Comparison of ENCODE assay signal across 10 cellular contexts in the genomic region with DNA sequence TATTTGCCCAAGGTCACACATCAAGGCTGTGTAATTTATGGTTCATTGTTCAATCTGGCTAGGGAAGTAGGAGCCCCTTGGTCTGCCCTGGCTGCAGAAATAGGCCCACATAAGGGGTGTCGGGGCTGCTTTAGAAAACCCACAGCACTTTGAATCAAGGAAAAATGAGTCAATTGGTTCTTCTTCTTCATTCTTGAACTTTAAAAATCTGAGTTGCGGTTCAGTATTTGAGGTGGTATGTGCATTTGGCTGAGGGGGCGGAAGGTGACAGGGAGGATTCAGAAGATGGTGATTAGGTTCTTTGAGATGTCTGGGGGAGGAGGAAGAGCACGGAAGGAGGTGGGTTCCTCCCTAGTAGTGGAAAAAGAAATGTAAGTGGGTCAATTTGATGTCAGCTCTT.
DNase-seq lines count a peak whose midpoint lies in the region; ATAC-seq and TF ChIP-seq lines count a peak whose summit lies in the region.
"Had no signal": no experiment of that assay in that cellular context is flagged by ENCODE, and none has a peak within 500 bp of the region (broad histone marks: within the 10 kb centered on the region; RNA-seq: fewer than 3 reads in every experiment).

No MANE protein-coding gene starts in this region.

- intact Hi-C loops in CD8-positive, alpha-beta T cell (cut with DNase I, micrococcal nuclease), result loop anchor here (2.0 to 5.0 kb wide), 3 partner anchors 35 to 435 kb away; no protein-coding TSS in a partner anchor

- in situ Hi-C loops in HAP-1 (cut with MboI; ENCODE audit: low sequenced_read_pairs), result no loop called here

- no peaks in the 10 kb centered on the region for H3K36me3 ChIP-seq in CD8-positive, alpha-beta T cell (ENCODE audit: insufficient read depth, low read length)
- H3K36me3 ChIP-seq in HAP-1 (replicated peaks), result no peaks in the 10 kb centered on the region
- H3K36me3 ChIP-seq: cardiac muscle cell had no signal

- POLR2A ChIA-PET in CD8-positive, alpha-beta T cell (lab: Charles Lee), result interaction anchor here (2.7 kb wide), 1 partner anchor 255 kb away, joined by 9 read pairs; no protein-coding TSS in a partner anchor

- H3K4me3 Mint-ChIP-seq in CD8-positive, alpha-beta T cell, result no peak overlapping the region
- no peak overlapping the region for H3K4me3 Mint-ChIP-seq in activated CD8-positive, alpha-beta memory T cell treated with anti-CD3 and anti-CD28 coated beads, Interleukin-2, amount 10 ng/mL, durations not matched to agents 7 days and 5 days

- peaks cover 33% of the 10 kb centered on the region for H3K4me1 ChIP-seq in CD8-positive, alpha-beta T cell (ENCODE audit: insufficient read depth, low read length)
- peaks cover 12% of the 10 kb centered on the region for H3K4me1 ChIP-seq in HAP-1

- no peak overlapping the region for H3K27ac Mint-ChIP-seq in CD8-positive, alpha-beta T cell
- no peak overlapping the region for H3K27ac Mint-ChIP-seq in activated CD8-positive, alpha-beta memory T cell treated with anti-CD3 and anti-CD28 coated beads, Interleukin-2, amount 10 ng/mL, durations not matched to agents 7 days and 5 days

- no peaks in the 10 kb centered on the region for H3K27me3 ChIP-seq in CD8-positive, alpha-beta T cell (ENCODE audit: insufficient read depth, low read length)
- H3K27me3 ChIP-seq in HAP-1 (ENCODE audit: low read depth), result no peaks in the 10 kb centered on the region
- H3K27me3 ChIP-seq: cardiac muscle cell had no signal

- no peak overlapping the region for H3K27ac ChIP-seq in CD8-positive, alpha-beta T cell (ENCODE audit: low read depth, low read length)
- H3K27ac ChIP-seq: cardiac muscle cell had no signal

- TF ChIP-seq CTCF in CD8-positive, alpha-beta T cell (IDR thresholded peaks at IDR 0.05), result no peak

- H3K4me1 Mint-ChIP-seq in CD8-positive, alpha-beta T cell (ENCODE audit: low read depth), result peaks cover 26% of the 10 kb centered on the region
- peaks cover 15% of the 10 kb centered on the region for H3K4me1 Mint-ChIP-seq in activated CD8-positive, alpha-beta memory T cell treated with anti-CD3 and anti-CD28 coated beads, Interleukin-2, amount 10 ng/mL, durations not matched to agents 7 days and 5 days

- DNase-seq in CD8-positive, alpha-beta T cell, result peak in 2 of 7 experiments; percentile 13 to 44
- peak; percentile 66 for DNase-seq in activated CD8-positive, alpha-beta memory T cell treated with anti-CD3 and anti-CD28 coated beads, Interleukin-2, amount 10 ng/mL, durations not matched to agents 7 days and 5 days
- peak; percentile 16 to 48 for DNase-seq in stimulated activated CD4-positive, alpha-beta T cell treated with anti-CD3 and anti-CD28 coated beads, Interleukin-12 subunit alpha, Interleukin-12 subunit beta, amount 100 ng/mL, for 24 hours (ENCODE audit: low read depth in 2 of 2)
- no peak for DNase-seq in islet precursor cell
- no peak for DNase-seq in NCI-H2081 (lab: John Stamatoyannopoulos, UW)
- no peak for DNase-seq in amygdala (lab: John Stamatoyannopoulos, UW)
- no peak for DNase-seq in HAP-1 (ENCODE audit: low spot score in 2 of 2)
- DNase-seq: NCI-H2081 treated with DMSO at 0.1 percent for 48 hours had no signal

- H3K36me3 Mint-ChIP-seq in CD8-positive, alpha-beta T cell, result no peaks in the 10 kb centered on the region
- no peaks in the 10 kb centered on the region for H3K36me3 Mint-ChIP-seq in activated CD8-positive, alpha-beta memory T cell treated with anti-CD3 and anti-CD28 coated beads, Interleukin-2, amount 10 ng/mL, durations not matched to agents 7 days and 5 days

- no peaks in the 10 kb centered on the region for H3K27me3 Mint-ChIP-seq in CD8-positive, alpha-beta T cell (ENCODE audit: low read depth)
- no peaks in the 10 kb centered on the region for H3K27me3 Mint-ChIP-seq in activated CD8-positive, alpha-beta memory T cell treated with anti-CD3 and anti-CD28 coated beads, Interleukin-2, amount 10 ng/mL, durations not matched to agents 7 days and 5 days

- ATAC-seq in CD8-positive, alpha-beta T cell, result peak; percentile 71
- peak; percentile 41 for ATAC-seq in HG02610 (IDR thresholded peaks at IDR 0.05; ENCODE audit: unreplicated experiment)
- ATAC-seq in activated CD8-positive, alpha-beta memory T cell treated with anti-CD3 and anti-CD28 coated beads, Interleukin-2, amount 10 ng/mL, durations not matched to agents 7 days and 5 days, result peak; percentile 67

- no peaks in the 10 kb centered on the region for H3K9me3 Mint-ChIP-seq in CD8-positive, alpha-beta T cell
- H3K9me3 Mint-ChIP-seq in activated CD8-positive, alpha-beta memory T cell treated with anti-CD3 and anti-CD28 coated beads, Interleukin-2, amount 10 ng/mL, durations not matched to agents 7 days and 5 days (ENCODE audit: low read depth), result no peaks in the 10 kb centered on the region

- no peaks in the 10 kb centered on the region for H3K9me3 ChIP-seq in CD8-positive, alpha-beta T cell (ENCODE audit: low read length)
- H3K9me3 ChIP-seq in HAP-1, result no peaks in the 10 kb centered on the region

- CTCF ChIA-PET in CD8-positive, alpha-beta T cell (lab: Charles Lee), result interaction anchor here (0.7 to 2.6 kb wide), 5 partner anchors 17 to 271 kb away, joined by 3 to 22 read pairs (median 3); no protein-coding TSS in a partner anchor
- CTCF ChIA-PET in activated CD8-positive, alpha-beta memory T cell treated with anti-CD3 and anti-CD28 coated beads, Interleukin-2, amount 10 ng/mL, durations not matched to agents 7 days and 5 days (lab: Charles Lee), result interaction anchor here (0.8 to 2.0 kb wide), 7 partner anchors 11 to 273 kb away, joined by 3 to 7 read pairs (median 3); no protein-coding TSS in a partner anchor

- H3K4me3 ChIP-seq in CD8-positive, alpha-beta T cell (ENCODE audit: low read depth, low read length), result no peak overlapping the region
- no peak overlapping the region for H3K4me3 ChIP-seq in HAP-1
- H3K4me3 ChIP-seq: cardiac muscle cell had no signal

Comparison
In these comparisons a context has a peak if more than half of its experiments do, and no peak if none do; other contexts are left out.
1. DNase-seq: peak in activated CD8-positive, alpha-beta memory T cell treated with anti-CD3 and anti-CD28 coated beads, Interleukin-2, amount 10 ng/mL, durations not matched to agents 7 days and 5 days (single experiment) and stimulated activated CD4-positive, alpha-beta T cell treated with anti-CD3 and anti-CD28 coated beads, Interleukin-12 subunit alpha, Interleukin-12 subunit beta, amount 100 ng/mL, for 24 hours (2 of 2); none in islet precursor cell (single experiment), NCI-H2081 (0 of 2), amygdala (0 of 56) and HAP-1 (0 of 2).
2. Peak in every context shown above with its lines, with median percentiles within 50 percentile points of each other: ATAC-seq.